In genomic region chr3:162073422-162073821, GRCh38 we compare ENCODE assay signal across 19 cellular contexts.
A peak's percentile ranks its signal among the peaks of the same experiment; 100 is the strongest.
DNase-seq lines count a peak whose midpoint lies in the region; ATAC-seq and TF ChIP-seq lines count a peak whose summit lies in the region.
"Had no signal": no experiment of that assay in that cellular context is flagged by ENCODE, and none has a peak within 500 bp of the region (broad histone marks: within the 10 kb centered on the region; RNA-seq: fewer than 3 reads in every experiment).

No MANE protein-coding gene starts in this region.

- H3K9me3 Mint-ChIP-seq in neural progenitor cell = no peaks in the 10 kb centered on the region

- no peak for ATAC-seq in SK-N-SH treated with all-trans-retinoic acid at 6 μM for 48 hours
- ATAC-seq in stimulated activated naive CD8-positive, alpha-beta T cell treated with anti-CD3 and anti-CD28 coated beads, Interleukin-15, Interleukin-2, amounts not matched to agents 100 U/mL and 50 U/mL, for 24 hours = no peak
- ATAC-seq: A549; CD8-positive, alpha-beta T cell had no signal

- H3F3A ChIP-seq in neural progenitor cell (ENCODE audit: low read depth) = peaks cover 7% of the 10 kb centered on the region

- H3K36me3 Mint-ChIP-seq in neural progenitor cell = no peaks in the 10 kb centered on the region
- H3K36me3 Mint-ChIP-seq: CD8-positive, alpha-beta T cell had no signal

- H3K4me2 ChIP-seq in neural progenitor cell (peak overlapping the region; percentile 21), neuronal stem cell (ENCODE audit: insufficient read depth, low read length, poor library complexity, severe bottlenecking) (no peak overlapping the region)
- H3K4me2 ChIP-seq: A549; BLaER1 treated with 17β-estradiol and CSF1 and Interleukin-3, amounts not matched to agents 10 nM and 100 nM had no signal

- peak; percentile 15 for DNase-seq in SK-N-DZ (ENCODE audit: low spot score)
- peak; percentile 16 for DNase-seq in neural progenitor cell (ENCODE audit: low spot score)
- no peak for DNase-seq in neuronal stem cell (ENCODE audit: low spot score)
- no peak for DNase-seq in NCI-H345 (lab: John Stamatoyannopoulos, UW)
- no peak for DNase-seq in stimulated activated naive CD8-positive, alpha-beta T cell treated with anti-CD3 and anti-CD28 coated beads, Interleukin-15, Interleukin-2, amounts not matched to agents 100 U/mL and 50 U/mL, for 24 hours
- DNase-seq in germinal center (ENCODE audit: low spot score) = no peak
- DNase-seq: AML-193; Caco-2; Calu3; CD4-positive, alpha-beta T cell; CD8-positive, alpha-beta T cell; DMS79 treated with DMSO at 0.1 percent for 48 hours; GF-D8 had no signal

- H3K4me1 ChIP-seq in neural progenitor cell = peaks cover 25% of the 10 kb centered on the region
- peaks cover 1 to 17% of the 10 kb centered on the region in 2 donors for H3K4me1 ChIP-seq in neuronal stem cell (ENCODE audit: control insufficient read depth in 2 of 2, insufficient read depth in 1 of 2, low read depth in 1 of 2, low read length in 2 of 2)
- H3K4me1 ChIP-seq: A549; BLaER1 treated with 17β-estradiol and CSF1 and Interleukin-3, amounts not matched to agents 10 nM and 100 nM; Caco-2 had no signal

- no peak overlapping the region for H3K14ac ChIP-seq in neuronal stem cell (ENCODE audit: low read length)

- H3K36me3 ChIP-seq in neural progenitor cell (no peaks in the 10 kb centered on the region), neuronal stem cell (replicated peaks in 1 of 2; ENCODE audit: control insufficient read depth in 2 of 2, insufficient read depth in 2 of 2, low read length in 2 of 2) (no peaks in the 10 kb centered on the region)
- H3K36me3 ChIP-seq: BLaER1 treated with 17β-estradiol and CSF1 and Interleukin-3, amounts not matched to agents 10 nM and 100 nM had no signal

- no peaks in the 10 kb centered on the region for H3K79me2 ChIP-seq in neural progenitor cell (ENCODE audit: low read depth)

- no peak overlapping the region for H4K91ac ChIP-seq in neuronal stem cell (ENCODE audit: low read depth, low read length, poor library complexity)

- no peak overlapping the region for H3K18ac ChIP-seq in neuronal stem cell (ENCODE audit: low read length)

- H3K27ac ChIP-seq in neural progenitor cell (peak overlapping the region; percentile 60), neuronal stem cell (replicated peaks; ENCODE audit: low read length) (no peak overlapping the region)
- H3K27ac ChIP-seq: 22Rv1; A549; BLaER1 treated with 17β-estradiol and CSF1 and Interleukin-3, amounts not matched to agents 10 nM and 100 nM; C4-2B had no signal

- H3K23ac ChIP-seq in neuronal stem cell (ENCODE audit: low read depth, low read length, poor library complexity) = no peak overlapping the region

- no peak overlapping the region for H2BK5ac ChIP-seq in neuronal stem cell (ENCODE audit: low read length)

- WGBS in neuronal stem cell (ENCODE audit: extremely low coverage in 2 of 2, insufficient read length in 2 of 2, insufficient replicate concordance in 1 of 2), 2 donors = no CpG with 5 or more reads among the region's 3 CpGs

- no peak overlapping the region for H2BK15ac ChIP-seq in neuronal stem cell (ENCODE audit: low read length)

- H2AK5ac ChIP-seq in neuronal stem cell (ENCODE audit: low read depth, low read length) = no peak overlapping the region

- H3K9ac ChIP-seq in neural progenitor cell (no peak overlapping the region), neuronal stem cell (ENCODE audit: low read depth, low read length, poor library complexity) (no peak overlapping the region)
- H3K9ac ChIP-seq: BLaER1 treated with 17β-estradiol and CSF1 and Interleukin-3, amounts not matched to agents 10 nM and 100 nM had no signal

- H3K27ac Mint-ChIP-seq in neural progenitor cell = peak overlapping the region; percentile 74
- H3K27ac Mint-ChIP-seq: B cell; CD4-positive, alpha-beta T cell; CD8-positive, alpha-beta T cell had no signal

- H3K4me3 ChIP-seq in neural progenitor cell (no peak overlapping the region), neuronal stem cell (ENCODE audit: low read length in 2 of 2) (no peak overlapping the region)
- H3K4me3 ChIP-seq: A549; BLaER1 treated with 17β-estradiol and CSF1 and Interleukin-3, amounts not matched to agents 10 nM and 100 nM had no signal

- H3K9me3 ChIP-seq in neural progenitor cell (ENCODE audit: low read depth) (no peaks in the 10 kb centered on the region), neuronal stem cell (replicated peaks in 1 of 2; ENCODE audit: control insufficient read depth in 2 of 2, insufficient read depth in 1 of 2, low read depth in 1 of 2, low read length in 2 of 2) (no peaks in the 10 kb centered on the region)
- H3K9me3 ChIP-seq: A549; BLaER1 treated with 17β-estradiol and CSF1 and Interleukin-3, amounts not matched to agents 10 nM and 100 nM; Caco-2 had no signal

- no peak for TF ChIP-seq CTCF in neural progenitor cell (IDR thresholded peaks at IDR 0.05)

- H2AFZ ChIP-seq in neural progenitor cell (replicated peaks) (no peak overlapping the region), neuronal stem cell (ENCODE audit: low read length) (peak overlapping the region; percentile 35)

- H2BK12ac ChIP-seq in neuronal stem cell (ENCODE audit: low read length) = no peak overlapping the region

- no peak overlapping the region for H3K4ac ChIP-seq in neuronal stem cell (ENCODE audit: low read length)

- no peaks in the 10 kb centered on the region for H4K20me1 ChIP-seq in neural progenitor cell (ENCODE audit: low read depth)
- H4K20me1 ChIP-seq: BLaER1 treated with 17β-estradiol and CSF1 and Interleukin-3, amounts not matched to agents 10 nM and 100 nM had no signal

- no peak overlapping the region for H3K4me3 Mint-ChIP-seq in neural progenitor cell
- H3K4me3 Mint-ChIP-seq: B cell; CD4-positive, alpha-beta T cell; CD8-positive, alpha-beta T cell had no signal

- H3K27me3 ChIP-seq in neural progenitor cell (no peaks in the 10 kb centered on the region), neuronal stem cell (ENCODE audit: control insufficient read depth in 3 of 3, insufficient read depth in 3 of 3, low read depth in 1 of 3, low read length in 3 of 3) (no peaks in the 10 kb centered on the region)
- H3K27me3 ChIP-seq: BLaER1 treated with 17β-estradiol and CSF1 and Interleukin-3, amounts not matched to agents 10 nM and 100 nM had no signal

- H3K27me3 Mint-ChIP-seq in neural progenitor cell (ENCODE audit: insufficient read depth, low read depth) = no peaks in the 10 kb centered on the region
- H3K27me3 Mint-ChIP-seq: B cell; CD4-positive, alpha-beta T cell had no signal

- no peak overlapping the region for H4K8ac ChIP-seq in neuronal stem cell (ENCODE audit: low read depth, low read length)

- H2BK120ac ChIP-seq in neuronal stem cell (ENCODE audit: low read depth, low read length) = no peak overlapping the region

- no peaks in the 10 kb centered on the region for H3K79me1 ChIP-seq in neuronal stem cell (ENCODE audit: low read depth, low read length)

- peaks cover 35% of the 10 kb centered on the region for H3K4me1 Mint-ChIP-seq in neural progenitor cell
- H3K4me1 Mint-ChIP-seq: B cell had no signal

TF ChIP-seq in SK-N-SH treated with all-trans-retinoic acid at 6 μM for 48 hours, 23 proteins besides CTCF, POLR2A, EP300 and RAD21:
- TF ChIP-seq PPARA (CRISPR knock-in tag; IDR thresholded peaks at IDR 0.05; ENCODE audit: borderline replicate concordance) (no peak), TSHZ2 (CRISPR knock-in tag; IDR thresholded peaks at IDR 0.05) (0 out of 2 replicates have a peak, but pooled peaks have one; percentile 24), CSRNP3 (CRISPR knock-in tag; IDR thresholded peaks at IDR 0.05) (no peak), ISL1 (CRISPR knock-in tag; IDR thresholded peaks at IDR 0.05) (peak; percentile 62), TCF4 (CRISPR knock-in tag; IDR thresholded peaks at IDR 0.05; ENCODE audit: borderline replicate concordance) (peak; percentile 69)

Comparison
In these comparisons a context has a peak if more than half of its experiments do, and no peak if none do; other contexts are left out.
1. DNase-seq: peak in SK-N-DZ (single experiment) and neural progenitor cell (single experiment); none in neuronal stem cell (single experiment), NCI-H345 (single experiment), stimulated activated naive CD8-positive, alpha-beta T cell treated with anti-CD3 and anti-CD28 coated beads, Interleukin-15, Interleukin-2, amounts not matched to agents 100 U/mL and 50 U/mL, for 24 hours (single experiment) and germinal center (single experiment).